Comparison of ENCODE assay signal across 1 cellular context in the genomic region with DNA sequence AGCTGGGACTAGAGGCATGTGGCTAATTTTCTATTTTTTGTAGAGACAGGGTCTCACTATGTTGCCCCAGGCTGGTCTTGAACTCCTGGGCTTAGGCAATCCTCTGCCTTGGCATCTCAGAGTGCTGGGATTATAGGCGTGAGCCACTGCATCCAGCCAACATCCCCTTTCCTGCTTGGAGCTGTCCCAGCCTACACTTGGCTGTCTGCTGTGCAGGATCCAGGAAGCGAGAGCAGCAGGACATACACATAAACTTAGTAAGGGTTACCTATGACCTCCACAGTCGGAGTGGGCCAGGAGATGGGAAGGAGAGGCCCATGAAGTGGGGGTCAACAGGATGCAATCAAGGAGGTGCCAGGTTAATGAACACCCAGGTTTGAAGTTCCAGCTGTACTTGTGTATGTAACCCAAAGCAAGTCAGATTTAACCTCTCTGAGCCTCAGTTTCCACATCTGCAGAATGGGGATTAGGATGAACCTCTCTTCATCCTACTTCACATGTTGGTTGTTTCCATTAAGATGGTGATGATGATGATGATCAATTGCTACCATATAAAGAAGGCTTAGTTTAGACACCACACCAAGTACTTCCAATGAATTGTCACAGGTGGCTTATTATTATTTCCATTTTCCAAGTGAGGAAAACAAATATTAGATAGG.
TF ChIP-seq lines count a peak whose summit lies in the region.

No MANE protein-coding gene starts in this region.

TF ChIP-seq in HepG2, 621 proteins besides CTCF, POLR2A, EP300 and RAD21 (continued from another document):
- TF ChIP-seq, protein P1, sequence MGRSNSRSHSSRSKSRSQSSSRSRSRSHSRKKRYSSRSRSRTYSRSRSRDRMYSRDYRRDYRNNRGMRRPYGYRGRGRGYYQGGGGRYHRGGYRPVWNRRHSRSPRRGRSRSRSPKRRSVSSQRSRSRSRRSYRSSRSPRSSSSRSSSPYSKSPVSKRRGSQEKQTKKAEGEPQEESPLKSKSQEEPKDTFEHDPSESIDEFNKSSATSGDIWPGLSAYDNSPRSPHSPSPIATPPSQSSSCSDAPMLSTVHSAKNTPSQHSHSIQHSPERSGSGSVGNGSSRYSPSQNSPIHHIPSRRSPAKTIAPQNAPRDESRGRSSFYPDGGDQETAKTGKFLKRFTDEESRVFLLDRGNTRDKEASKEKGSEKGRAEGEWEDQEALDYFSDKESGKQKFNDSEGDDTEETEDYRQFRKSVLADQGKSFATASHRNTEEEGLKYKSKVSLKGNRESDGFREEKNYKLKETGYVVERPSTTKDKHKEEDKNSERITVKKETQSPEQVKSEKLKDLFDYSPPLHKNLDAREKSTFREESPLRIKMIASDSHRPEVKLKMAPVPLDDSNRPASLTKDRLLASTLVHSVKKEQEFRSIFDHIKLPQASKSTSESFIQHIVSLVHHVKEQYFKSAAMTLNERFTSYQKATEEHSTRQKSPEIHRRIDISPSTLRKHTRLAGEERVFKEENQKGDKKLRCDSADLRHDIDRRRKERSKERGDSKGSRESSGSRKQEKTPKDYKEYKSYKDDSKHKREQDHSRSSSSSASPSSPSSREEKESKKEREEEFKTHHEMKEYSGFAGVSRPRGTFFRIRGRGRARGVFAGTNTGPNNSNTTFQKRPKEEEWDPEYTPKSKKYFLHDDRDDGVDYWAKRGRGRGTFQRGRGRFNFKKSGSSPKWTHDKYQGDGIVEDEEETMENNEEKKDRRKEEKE (IDR thresholded peaks at IDR 0.05), result no peak
- TF ChIP-seq GFI1 (CRISPR knock-in tag; IDR thresholded peaks at IDR 0.05; ENCODE audit: borderline replicate concordance) (no peak), NR2F6 (IDR thresholded peaks at IDR 0.05) (0 out of 2 replicates have a peak, but pooled peaks have one; percentile 2), NR2F6 (CRISPR knock-in tag; IDR thresholded peaks at IDR 0.05) (no peak), ZNF891 (CRISPR knock-in tag; IDR thresholded peaks at IDR 0.05) (no peak), ZNF629 (CRISPR knock-in tag; conservative IDR thresholded peaks at IDR 0.05) (peak; percentile 52; the same call in 1 of the 2 replicates), PHF8 (CRISPR knock-in tag; IDR thresholded peaks at IDR 0.05) (no peak), HNRNPH1 (optimal IDR thresholded peaks at IDR 0.05; ENCODE audit: low read depth, low read length) (no peak), SMC3 (IDR thresholded peaks at IDR 0.05; ENCODE audit: low read length) (no peak), ZBTB7A (CRISPR knock-in tag; IDR thresholded peaks at IDR 0.05) (no peak), ZNF138 (CRISPR knock-in tag; IDR thresholded peaks at IDR 0.05; ENCODE audit: low read depth) (no peak)
- TF ChIP-seq, protein P2, sequence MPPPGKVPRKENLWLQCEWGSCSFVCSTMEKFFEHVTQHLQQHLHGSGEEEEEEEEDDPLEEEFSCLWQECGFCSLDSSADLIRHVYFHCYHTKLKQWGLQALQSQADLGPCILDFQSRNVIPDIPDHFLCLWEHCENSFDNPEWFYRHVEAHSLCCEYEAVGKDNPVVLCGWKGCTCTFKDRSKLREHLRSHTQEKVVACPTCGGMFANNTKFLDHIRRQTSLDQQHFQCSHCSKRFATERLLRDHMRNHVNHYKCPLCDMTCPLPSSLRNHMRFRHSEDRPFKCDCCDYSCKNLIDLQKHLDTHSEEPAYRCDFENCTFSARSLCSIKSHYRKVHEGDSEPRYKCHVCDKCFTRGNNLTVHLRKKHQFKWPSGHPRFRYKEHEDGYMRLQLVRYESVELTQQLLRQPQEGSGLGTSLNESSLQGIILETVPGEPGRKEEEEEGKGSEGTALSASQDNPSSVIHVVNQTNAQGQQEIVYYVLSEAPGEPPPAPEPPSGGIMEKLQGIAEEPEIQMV (CRISPR knock-in tag; IDR thresholded peaks at IDR 0.05; ENCODE audit: low read depth), result no peak
- TF ChIP-seq, protein P3, sequence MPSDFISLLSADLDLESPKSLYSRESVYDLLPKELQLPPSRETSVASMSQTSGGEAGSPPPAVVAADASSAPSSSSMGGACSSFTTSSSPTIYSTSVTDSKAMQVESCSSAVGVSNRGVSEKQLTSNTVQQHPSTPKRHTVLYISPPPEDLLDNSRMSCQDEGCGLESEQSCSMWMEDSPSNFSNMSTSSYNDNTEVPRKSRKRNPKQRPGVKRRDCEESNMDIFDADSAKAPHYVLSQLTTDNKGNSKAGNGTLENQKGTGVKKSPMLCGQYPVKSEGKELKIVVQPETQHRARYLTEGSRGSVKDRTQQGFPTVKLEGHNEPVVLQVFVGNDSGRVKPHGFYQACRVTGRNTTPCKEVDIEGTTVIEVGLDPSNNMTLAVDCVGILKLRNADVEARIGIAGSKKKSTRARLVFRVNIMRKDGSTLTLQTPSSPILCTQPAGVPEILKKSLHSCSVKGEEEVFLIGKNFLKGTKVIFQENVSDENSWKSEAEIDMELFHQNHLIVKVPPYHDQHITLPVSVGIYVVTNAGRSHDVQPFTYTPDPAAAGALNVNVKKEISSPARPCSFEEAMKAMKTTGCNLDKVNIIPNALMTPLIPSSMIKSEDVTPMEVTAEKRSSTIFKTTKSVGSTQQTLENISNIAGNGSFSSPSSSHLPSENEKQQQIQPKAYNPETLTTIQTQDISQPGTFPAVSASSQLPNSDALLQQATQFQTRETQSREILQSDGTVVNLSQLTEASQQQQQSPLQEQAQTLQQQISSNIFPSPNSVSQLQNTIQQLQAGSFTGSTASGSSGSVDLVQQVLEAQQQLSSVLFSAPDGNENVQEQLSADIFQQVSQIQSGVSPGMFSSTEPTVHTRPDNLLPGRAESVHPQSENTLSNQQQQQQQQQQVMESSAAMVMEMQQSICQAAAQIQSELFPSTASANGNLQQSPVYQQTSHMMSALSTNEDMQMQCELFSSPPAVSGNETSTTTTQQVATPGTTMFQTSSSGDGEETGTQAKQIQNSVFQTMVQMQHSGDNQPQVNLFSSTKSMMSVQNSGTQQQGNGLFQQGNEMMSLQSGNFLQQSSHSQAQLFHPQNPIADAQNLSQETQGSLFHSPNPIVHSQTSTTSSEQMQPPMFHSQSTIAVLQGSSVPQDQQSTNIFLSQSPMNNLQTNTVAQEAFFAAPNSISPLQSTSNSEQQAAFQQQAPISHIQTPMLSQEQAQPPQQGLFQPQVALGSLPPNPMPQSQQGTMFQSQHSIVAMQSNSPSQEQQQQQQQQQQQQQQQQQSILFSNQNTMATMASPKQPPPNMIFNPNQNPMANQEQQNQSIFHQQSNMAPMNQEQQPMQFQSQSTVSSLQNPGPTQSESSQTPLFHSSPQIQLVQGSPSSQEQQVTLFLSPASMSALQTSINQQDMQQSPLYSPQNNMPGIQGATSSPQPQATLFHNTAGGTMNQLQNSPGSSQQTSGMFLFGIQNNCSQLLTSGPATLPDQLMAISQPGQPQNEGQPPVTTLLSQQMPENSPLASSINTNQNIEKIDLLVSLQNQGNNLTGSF (CRISPR knock-in tag; IDR thresholded peaks at IDR 0.05), result no peak
